Comparison of ENCODE assay signal across 1 cellular context in the genomic region with DNA sequence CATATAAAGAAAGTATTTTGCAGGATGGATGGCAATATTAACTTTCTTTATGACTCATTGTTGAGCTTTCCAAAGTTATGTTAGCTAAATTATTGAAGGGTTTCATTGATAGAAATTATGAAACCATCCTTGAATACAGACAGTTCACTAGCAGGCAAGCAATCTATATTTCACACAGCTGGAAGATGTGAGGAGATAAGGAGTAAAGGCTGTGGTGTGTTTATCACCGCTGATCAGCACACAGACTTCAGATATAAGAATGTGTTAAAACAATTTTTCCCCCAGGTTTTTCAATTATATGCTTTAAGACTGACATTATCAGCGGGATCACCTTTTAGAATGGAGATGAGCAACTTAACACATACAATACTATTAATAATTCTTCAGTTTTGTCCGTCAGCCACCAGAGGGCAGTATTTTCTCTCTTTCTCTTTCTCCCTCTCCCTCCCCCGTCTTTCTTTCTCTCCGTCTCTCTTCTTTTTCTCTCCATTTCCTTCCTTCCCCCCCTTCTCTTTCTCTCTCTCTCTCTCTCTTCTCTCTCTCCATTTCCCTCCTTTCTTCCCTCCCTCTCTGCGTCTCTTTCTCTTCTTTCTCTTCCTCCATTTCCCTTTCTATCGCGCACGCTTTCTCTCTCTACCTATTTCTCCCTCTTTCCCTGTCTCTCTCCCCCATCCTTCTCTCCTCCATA.
A peak's percentile ranks its signal among the peaks of the same experiment; 100 is the strongest.
TF ChIP-seq lines count a peak whose summit lies in the region.

No MANE protein-coding gene starts in this region.

TF ChIP-seq in GM12878, 131 proteins besides CTCF, POLR2A, EP300 and RAD21 (continued from another document):
- TF ChIP-seq, protein P1, sequence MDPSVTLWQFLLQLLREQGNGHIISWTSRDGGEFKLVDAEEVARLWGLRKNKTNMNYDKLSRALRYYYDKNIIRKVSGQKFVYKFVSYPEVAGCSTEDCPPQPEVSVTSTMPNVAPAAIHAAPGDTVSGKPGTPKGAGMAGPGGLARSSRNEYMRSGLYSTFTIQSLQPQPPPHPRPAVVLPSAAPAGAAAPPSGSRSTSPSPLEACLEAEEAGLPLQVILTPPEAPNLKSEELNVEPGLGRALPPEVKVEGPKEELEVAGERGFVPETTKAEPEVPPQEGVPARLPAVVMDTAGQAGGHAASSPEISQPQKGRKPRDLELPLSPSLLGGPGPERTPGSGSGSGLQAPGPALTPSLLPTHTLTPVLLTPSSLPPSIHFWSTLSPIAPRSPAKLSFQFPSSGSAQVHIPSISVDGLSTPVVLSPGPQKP (IDR thresholded peaks at IDR 0.05; ENCODE audit: low read depth, low read length), result no peak
- TF ChIP-seq STAT1 (conservative IDR thresholded peaks at IDR 0.05) (no peak), SREBF2 (IDR thresholded peaks at IDR 0.05; ENCODE audit: low read length) (no peak), BACH1 (IDR thresholded peaks at IDR 0.05; ENCODE audit: borderline replicate concordance) (no peak), POLR2AphosphoS5 (IDR thresholded peaks at IDR 0.05; ENCODE audit: low read length) (no peak), YBX1 (IDR thresholded peaks at IDR 0.05) (0 out of 2 replicates have a peak, but pooled peaks have one; percentile 82), NBN (IDR thresholded peaks at IDR 0.05) (peak; percentile 49; the same call in 1 of the 2 replicates), RBBP5 (conservative IDR thresholded peaks at IDR 0.05) (no peak), RCOR1 (conservative IDR thresholded peaks at IDR 0.05; ENCODE audit: low read depth, low read length) (no peak)
- TF ChIP-seq, protein P2, sequence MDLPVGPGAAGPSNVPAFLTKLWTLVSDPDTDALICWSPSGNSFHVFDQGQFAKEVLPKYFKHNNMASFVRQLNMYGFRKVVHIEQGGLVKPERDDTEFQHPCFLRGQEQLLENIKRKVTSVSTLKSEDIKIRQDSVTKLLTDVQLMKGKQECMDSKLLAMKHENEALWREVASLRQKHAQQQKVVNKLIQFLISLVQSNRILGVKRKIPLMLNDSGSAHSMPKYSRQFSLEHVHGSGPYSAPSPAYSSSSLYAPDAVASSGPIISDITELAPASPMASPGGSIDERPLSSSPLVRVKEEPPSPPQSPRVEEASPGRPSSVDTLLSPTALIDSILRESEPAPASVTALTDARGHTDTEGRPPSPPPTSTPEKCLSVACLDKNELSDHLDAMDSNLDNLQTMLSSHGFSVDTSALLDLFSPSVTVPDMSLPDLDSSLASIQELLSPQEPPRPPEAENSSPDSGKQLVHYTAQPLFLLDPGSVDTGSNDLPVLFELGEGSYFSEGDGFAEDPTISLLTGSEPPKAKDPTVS (IDR thresholded peaks at IDR 0.05; ENCODE audit: low read depth, low read length), result no peak
- TF ChIP-seq, protein P3, sequence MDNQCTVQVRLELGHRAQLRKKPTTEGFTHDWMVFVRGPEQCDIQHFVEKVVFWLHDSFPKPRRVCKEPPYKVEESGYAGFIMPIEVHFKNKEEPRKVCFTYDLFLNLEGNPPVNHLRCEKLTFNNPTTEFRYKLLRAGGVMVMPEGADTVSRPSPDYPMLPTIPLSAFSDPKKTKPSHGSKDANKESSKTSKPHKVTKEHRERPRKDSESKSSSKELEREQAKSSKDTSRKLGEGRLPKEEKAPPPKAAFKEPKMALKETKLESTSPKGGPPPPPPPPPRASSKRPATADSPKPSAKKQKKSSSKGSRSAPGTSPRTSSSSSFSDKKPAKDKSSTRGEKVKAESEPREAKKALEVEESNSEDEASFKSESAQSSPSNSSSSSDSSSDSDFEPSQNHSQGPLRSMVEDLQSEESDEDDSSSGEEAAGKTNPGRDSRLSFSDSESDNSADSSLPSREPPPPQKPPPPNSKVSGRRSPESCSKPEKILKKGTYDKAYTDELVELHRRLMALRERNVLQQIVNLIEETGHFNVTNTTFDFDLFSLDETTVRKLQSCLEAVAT (IDR thresholded peaks at IDR 0.05), result peak; percentile 35; the same call in 1 of the 2 replicates
- TF ChIP-seq, protein P4, sequence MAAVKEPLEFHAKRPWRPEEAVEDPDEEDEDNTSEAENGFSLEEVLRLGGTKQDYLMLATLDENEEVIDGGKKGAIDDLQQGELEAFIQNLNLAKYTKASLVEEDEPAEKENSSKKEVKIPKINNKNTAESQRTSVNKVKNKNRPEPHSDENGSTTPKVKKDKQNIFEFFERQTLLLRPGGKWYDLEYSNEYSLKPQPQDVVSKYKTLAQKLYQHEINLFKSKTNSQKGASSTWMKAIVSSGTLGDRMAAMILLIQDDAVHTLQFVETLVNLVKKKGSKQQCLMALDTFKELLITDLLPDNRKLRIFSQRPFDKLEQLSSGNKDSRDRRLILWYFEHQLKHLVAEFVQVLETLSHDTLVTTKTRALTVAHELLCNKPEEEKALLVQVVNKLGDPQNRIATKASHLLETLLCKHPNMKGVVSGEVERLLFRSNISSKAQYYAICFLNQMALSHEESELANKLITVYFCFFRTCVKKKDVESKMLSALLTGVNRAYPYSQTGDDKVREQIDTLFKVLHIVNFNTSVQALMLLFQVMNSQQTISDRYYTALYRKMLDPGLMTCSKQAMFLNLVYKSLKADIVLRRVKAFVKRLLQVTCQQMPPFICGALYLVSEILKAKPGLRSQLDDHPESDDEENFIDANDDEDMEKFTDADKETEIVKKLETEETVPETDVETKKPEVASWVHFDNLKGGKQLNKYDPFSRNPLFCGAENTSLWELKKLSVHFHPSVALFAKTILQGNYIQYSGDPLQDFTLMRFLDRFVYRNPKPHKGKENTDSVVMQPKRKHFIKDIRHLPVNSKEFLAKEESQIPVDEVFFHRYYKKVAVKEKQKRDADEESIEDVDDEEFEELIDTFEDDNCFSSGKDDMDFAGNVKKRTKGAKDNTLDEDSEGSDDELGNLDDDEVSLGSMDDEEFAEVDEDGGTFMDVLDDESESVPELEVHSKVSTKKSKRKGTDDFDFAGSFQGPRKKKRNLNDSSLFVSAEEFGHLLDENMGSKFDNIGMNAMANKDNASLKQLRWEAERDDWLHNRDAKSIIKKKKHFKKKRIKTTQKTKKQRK (IDR thresholded peaks at IDR 0.05; ENCODE audit: low read depth, low read length), result no peak
TF ChIP-seq in GM12878: peak in this region for 5.
